ENCODE assay signal across 23 cellular contexts in genomic region chr1:1867164-1867563, GRCh38. TPM values are rescaled to one million over a fixed set of nuclear protein-coding genes. Genes with fewer than 3 reads are reported as not detected.
DNase-seq lines count a peak whose midpoint lies in the region; ATAC-seq and TF ChIP-seq lines count a peak whose summit lies in the region.
"Had no signal": no experiment of that assay in that cellular context is flagged by ENCODE, and none has a peak within 500 bp of the region (broad histone marks: within the 10 kb centered on the region; RNA-seq: fewer than 3 reads in every experiment).

No MANE protein-coding gene starts in this region.

- DNase-seq in cardiac septum (ENCODE audit: low spot score) (peak; percentile 14), heart left ventricle (no peak), Panc1 (ENCODE audit: low read depth, low spot score) (no peak), trophoblast cell (no peak), endodermal cell (no peak)
- DNase-seq in activated CD4-positive, alpha-beta T cell treated with anti-CD3 and anti-CD28 coated beads for 48 hours: no peak
- DNase-seq: 8988T; ACHN; AML-193; C1 segment of cervical spinal cord; Calu3; CD4-positive, alpha-beta memory T cell; COR-L47; DMS153; DND-41; EL; GDM1; H7; HCEC 1CT had no signal

- H3K27me3 ChIP-seq in heart left ventricle (no peaks in the 10 kb centered on the region), DOHH2 (ENCODE audit: control insufficient read depth, low read length) (no peaks in the 10 kb centered on the region), Panc1 (ENCODE audit: control insufficient read depth, insufficient read depth, low read length) (no peaks in the 10 kb centered on the region), trophoblast cell (ENCODE audit: insufficient read depth, low read length) (no peaks in the 10 kb centered on the region), endodermal cell (ENCODE audit: control insufficient read depth, insufficient read depth, low read length, poor library complexity, severe bottlenecking) (no peaks in the 10 kb centered on the region)

- TF ChIP-seq POLR2A in heart left ventricle (IDR thresholded peaks at IDR 0.05): no peak

- no peak overlapping the region for H3K18ac ChIP-seq in trophoblast cell (ENCODE audit: low read length)

- TSS peak; percentile 23 for BruUV-seq in Panc1 (replicated peaks; lab: Mats Ljungman, UMichigan)

- in situ Hi-C loops in Panc1 (cut with HindIII; ENCODE audit: low pct_unique_long_range_greater_than_20kb, low sequenced_read_pairs): no loop called here

- H3K79me2 ChIP-seq in DOHH2 (ENCODE audit: control insufficient read depth, low read length): peaks cover 100% of the 10 kb centered on the region
- peaks cover 43% of the 10 kb centered on the region for H3K79me2 ChIP-seq in trophoblast cell (ENCODE audit: control insufficient read depth, insufficient read depth, low read length, poor library complexity)

- no peak overlapping the region for H2AFZ ChIP-seq in trophoblast cell (ENCODE audit: insufficient read depth, low read length, poor library complexity)

- no peak overlapping the region for H2AK5ac ChIP-seq in trophoblast cell (ENCODE audit: low read length)

- WGBS in heart left ventricle, 4 donors: 96 to 98% (median 97%) methylated on average over 3 of the region's 3 CpGs
- whole genome bisulfite sequencing in trophoblast cell (ENCODE audit: extremely low coverage, insufficient coverage, insufficient read length): no CpG with 5 or more reads among the region's 3 CpGs
- 92 to 100% methylated on average over 1 to 3 of the region's 3 CpGs for WGBS in endodermal cell (ENCODE audit: insufficient coverage in 1 of 2, insufficient read length in 1 of 2), 2 experiments

- H3K27ac Mint-ChIP-seq in endodermal cell: no peak overlapping the region

- H3K9me2 ChIP-seq in DOHH2 (replicated peaks; ENCODE audit: control insufficient read depth, low read length): no peaks in the 10 kb centered on the region

- intact Hi-C loops in cardiac septum (cut with DNase I): no loop called here
- intact Hi-C loops in heart left ventricle (cut with DNase I): no loop called here
- intact Hi-C loops in Panc1 (cut with micrococcal nuclease; ENCODE audit: unreplicated experiment): no loop called here

- no peak overlapping the region for H3K4me3 Mint-ChIP-seq in endodermal cell

- TF ChIP-seq CTCF in heart left ventricle (IDR thresholded peaks at IDR 0.05) (no peak), DOHH2 (IDR thresholded peaks at IDR 0.05; ENCODE audit: low read depth, low read length, poor library complexity, severe bottlenecking) (no peak), Panc1 (IDR thresholded peaks at IDR 0.05) (no peak), endodermal cell (conservative IDR thresholded peaks at IDR 0.05) (no peak)

- H3K9ac ChIP-seq in trophoblast cell (ENCODE audit: low read length): no peak overlapping the region
- H3K9ac ChIP-seq in endodermal cell (ENCODE audit: extremely low read depth, low read length, poor library complexity, severe bottlenecking): no peak overlapping the region

- CTCF ChIA-PET in Panc1 (lab: Charles Lee): no interaction called here

- peaks cover 8 to 98% (median 76%) of the 10 kb centered on the region in 12 donors for H3K4me1 ChIP-seq in heart left ventricle
- H3K4me1 ChIP-seq in DOHH2 (ENCODE audit: control insufficient read depth, low read length): peaks cover 98% of the 10 kb centered on the region
- 0 out of 2 replicates have a peak, but pooled peaks cover 2% of the 10 kb centered on the region for H3K4me1 ChIP-seq in Panc1 (ENCODE audit: control insufficient read depth, insufficient read depth, low read length)
- no peaks in the 10 kb centered on the region for H3K4me1 ChIP-seq in trophoblast cell (ENCODE audit: control insufficient read depth in 1 of 2, insufficient read depth in 2 of 2, low read length in 2 of 2)
- H3K4me1 ChIP-seq in endodermal cell (ENCODE audit: control insufficient read depth, insufficient read depth, low read length): no peaks in the 10 kb centered on the region

- H3K36me3 Mint-ChIP-seq in endodermal cell (ENCODE audit: low read depth): peaks cover 31% of the 10 kb centered on the region

- H3K36me3 ChIP-seq in heart left ventricle (peaks cover 0 to 2% (median 0%) of the 10 kb centered on the region in 9 donors), DOHH2 (ENCODE audit: control insufficient read depth, low read length) (peaks cover 46% of the 10 kb centered on the region), Panc1 (ENCODE audit: control insufficient read depth, insufficient read depth, low read length) (no peaks in the 10 kb centered on the region), trophoblast cell (ENCODE audit: control insufficient read depth in 1 of 2, insufficient read depth in 2 of 2, low read length in 2 of 2) (peaks cover 3 to 4% of the 10 kb centered on the region in 2 experiments), endodermal cell (ENCODE audit: control insufficient read depth, insufficient read depth, low read length) (peaks cover 58% of the 10 kb centered on the region)

- no peak overlapping the region for H4K8ac ChIP-seq in trophoblast cell (ENCODE audit: low read depth, low read length)

- no peaks in the 10 kb centered on the region for H3K79me1 ChIP-seq in trophoblast cell (ENCODE audit: low read length)

- no peak overlapping the region for H2BK12ac ChIP-seq in trophoblast cell (ENCODE audit: low read length)

- no peak overlapping the region for H4K91ac ChIP-seq in trophoblast cell (ENCODE audit: low read depth, low read length)

- H3K9me3 Mint-ChIP-seq in endodermal cell: peaks cover 5% of the 10 kb centered on the region

- 0 out of 2 replicates have a peak overlapping the region, but pooled peaks have one; percentile 6 for H3K4me2 ChIP-seq in DOHH2 (ENCODE audit: low read length)
- no peak overlapping the region for H3K4me2 ChIP-seq in trophoblast cell (ENCODE audit: low read length)
- H3K4me2 ChIP-seq: A549 had no signal

- H3K4me3 ChIP-seq in heart left ventricle (no peak overlapping the region), DOHH2 (ENCODE audit: low read length) (no peak overlapping the region), Panc1 (ENCODE audit: low read depth in 2 of 2, low read length in 2 of 2) (no peak overlapping the region), trophoblast cell (ENCODE audit: low read depth, low read length) (no peak overlapping the region), endodermal cell (ENCODE audit: low read length) (no peak overlapping the region)
- H3K4me3 ChIP-seq: A549, GM12878 had no signal

- peaks cover 7% of the 10 kb centered on the region for H3K4me1 Mint-ChIP-seq in endodermal cell

- H3K27ac ChIP-seq in heart left ventricle (no peak overlapping the region), DOHH2 (ENCODE audit: low read depth, low read length) (peak overlapping the region; percentile 28), Panc1 (ENCODE audit: low read length) (no peak overlapping the region), trophoblast cell (ENCODE audit: low read depth, low read length) (no peak overlapping the region), endodermal cell (ENCODE audit: low read depth, low read length) (no peak overlapping the region)
- H3K27ac ChIP-seq: A549 had no signal

- H4K12ac ChIP-seq in trophoblast cell (ENCODE audit: low read depth, low read length): no peak overlapping the region

- peaks cover 51% of the 10 kb centered on the region for H3F3A ChIP-seq in DOHH2 (ENCODE audit: control insufficient read depth, insufficient read depth)

- H3K9me3 ChIP-seq in heart left ventricle (no peaks in the 10 kb centered on the region), DOHH2 (ENCODE audit: control insufficient read depth, insufficient read depth, low read length) (no peaks in the 10 kb centered on the region), Panc1 (ENCODE audit: control insufficient read depth, insufficient read depth, low read depth, low read length) (no peaks in the 10 kb centered on the region), trophoblast cell (ENCODE audit: insufficient read depth, low read depth, low read length) (peaks cover 2% of the 10 kb centered on the region), endodermal cell (ENCODE audit: control insufficient read depth, low read length) (no peaks in the 10 kb centered on the region)
- H3K9me3 ChIP-seq: A549 had no signal

- H3K14ac ChIP-seq in trophoblast cell (ENCODE audit: low read length): no peak overlapping the region

- H4K20me1 ChIP-seq in DOHH2 (ENCODE audit: control insufficient read depth, insufficient read depth, low read depth, low read length): peaks cover 24% of the 10 kb centered on the region

- POLR2A ChIA-PET in Panc1 (lab: Charles Lee): interaction anchor here (1.0 kb wide), 1 partner anchor 39 kb away, joined by 3 read pairs; no protein-coding TSS in a partner anchor

- peak overlapping the region; percentile 94 for H3K4ac ChIP-seq in trophoblast cell (ENCODE audit: low read depth, low read length)

- no peaks in the 10 kb centered on the region for H3K27me3 Mint-ChIP-seq in endodermal cell (ENCODE audit: insufficient read depth)
- H3K27me3 Mint-ChIP-seq: CD4-positive, alpha-beta memory T cell had no signal

- H2BK120ac ChIP-seq in trophoblast cell (ENCODE audit: insufficient read depth, low read length, poor library complexity): no peak overlapping the region

- ATAC-seq in heart left ventricle (no peak), Panc1 (no peak), GM21367 (IDR thresholded peaks at IDR 0.05; ENCODE audit: unreplicated experiment) (no peak)
- ATAC-seq: A549, GM12878 had no signal

- H3K23ac ChIP-seq in trophoblast cell (ENCODE audit: low read length): no peak overlapping the region

- H2BK5ac ChIP-seq in trophoblast cell (ENCODE audit: low read depth, low read length, poor library complexity): no peak overlapping the region

RNA-seq across cellular contexts. Expression of gene GNB1, which starts 23.7 kb away (rescaled TPM):
- total RNA-seq in cardiac septum (183 TPM), heart left ventricle (100 to 1,000 TPM in 7 of 9 donors, 10 to 100 TPM in 2; 83.8 to 275 (median 172) TPM), Panc1 (2021; ENCODE audit: unreplicated experiment) (499 TPM), endodermal cell (100 to 1,000 TPM; 369 to 371 TPM)
- 100 to 1,000 TPM in 1 of 2 donors, 10 to 100 TPM in 1; 52.9 to 181 TPM for polyA plus RNA-seq in heart left ventricle
- polyA plus RNA-seq in Panc1 (2012; ENCODE audit: insufficient read length): 736 TPM
- 211 and 220 TPM in 2 replicates for polyA plus RNA-seq in trophoblast cell (2013)
- 346 TPM for polyA plus RNA-seq in endodermal cell (2013, experiment 1 of 2)
- polyA plus RNA-seq in endodermal cell (2013, experiment 2 of 2): 334 TPM

RNA-seq across cellular contexts. Expression of gene CALML6, which starts 47.9 kb away (rescaled TPM):
- total RNA-seq in cardiac septum: 0.16 TPM
- total RNA-seq in heart left ventricle: under 1 TPM in 3 of 9 donors, not detected in 6; 0.17 to 0.58 (median 0.29) TPM
- polyA plus RNA-seq in heart left ventricle: not detected
- total RNA-seq in Panc1 (2021; ENCODE audit: unreplicated experiment): 1.5 TPM
- polyA plus RNA-seq in Panc1 (2012; ENCODE audit: insufficient read length): 1.8 TPM
- polyA plus RNA-seq in trophoblast cell (2013): 0.19 and 0.25 TPM in 2 replicates
- 1 to 10 TPM in 1 of 2 donors, under 1 TPM in 1; 0.89 to 1.4 TPM for total RNA-seq in endodermal cell
- 0.32 TPM for polyA plus RNA-seq in endodermal cell (2013, experiment 1 of 2)
- polyA plus RNA-seq in endodermal cell (2013, experiment 2 of 2): not detected
- polyA plus RNA-seq: CD4-positive, alpha-beta memory T cell had no signal

RNA-seq across cellular contexts. Expression of gene TMEM52, which starts 51.9 kb away (rescaled TPM):
- 0.70 TPM for total RNA-seq in cardiac septum
- 1 to 10 TPM in 6 of 9 donors, under 1 TPM in 3; 0.35 to 2.4 (median 1.1) TPM for total RNA-seq in heart left ventricle
- polyA plus RNA-seq in heart left ventricle: 1 to 10 TPM; 1.6 to 7.9 TPM
- total RNA-seq in Panc1 (2021; ENCODE audit: unreplicated experiment): 2.5 TPM
- 4.1 TPM for polyA plus RNA-seq in Panc1 (2012; ENCODE audit: insufficient read length)
- 3.7 and 4.1 TPM in 2 replicates for polyA plus RNA-seq in trophoblast cell (2013)
- total RNA-seq in endodermal cell: 1 to 10 TPM; 6.0 to 6.3 TPM
- polyA plus RNA-seq in endodermal cell (2013, experiment 1 of 2): 5.5 TPM
- 6.3 TPM for polyA plus RNA-seq in endodermal cell (2013, experiment 2 of 2)
- polyA plus RNA-seq: CD4-positive, alpha-beta memory T cell had no signal
